8 cellular contexts compared by ENCODE assay signal in genomic region chr5:96344678-96345612, GRCh38.
DNase-seq lines count a peak whose midpoint lies in the region; ATAC-seq, FAIRE-seq and TF ChIP-seq lines count a peak whose summit lies in the region.

No MANE protein-coding gene starts in this region.

- no peaks in the 10 kb centered on the region for H3K4me1 ChIP-seq in GM12878 (ENCODE audit: control insufficient read depth, insufficient read depth, low read length)

- H3K79me2 ChIP-seq in GM12878 (ENCODE audit: control insufficient read depth, insufficient read depth, low read length) = no peaks in the 10 kb centered on the region

- H3K27me3 Mint-ChIP-seq in stimulated activated naive CD8-positive, alpha-beta T cell treated with anti-CD3 and anti-CD28 coated beads, Interleukin-15, amount 100 ng/mL, for 72 hours = peaks cover 14% of the 10 kb centered on the region

- in situ Hi-C loops in GM12878 (cut with MboI) = loop anchor here (5.0 to 10.0 kb wide), 2 partner anchors 252 to 350 kb away; no protein-coding TSS in a partner anchor

- no peaks in the 10 kb centered on the region for H3K9me3 ChIP-seq in GM12878 (replicated peaks; ENCODE audit: control insufficient read depth, insufficient read depth, low read length)

- WGBS in GM12878 (ENCODE audit: insufficient coverage, insufficient replicate concordance, low lambda C conversion rate, missing lambda C conversion rate) = 39% methylated on average over 6 of the region's 6 CpGs

- peaks cover 15% of the 10 kb centered on the region for H3K4me1 Mint-ChIP-seq in stimulated activated naive CD8-positive, alpha-beta T cell treated with anti-CD3 and anti-CD28 coated beads, Interleukin-15, amount 100 ng/mL, for 72 hours

- TF ChIP-seq POLR2A in GM12878 (IDR thresholded peaks at IDR 0.05; ENCODE audit: low read depth, low read length) = no peak

- POLR2A ChIA-PET in GM12878 (lab: Charles Lee) = no interaction called here

- no peak overlapping the region for H2AFZ ChIP-seq in GM12878 (ENCODE audit: control insufficient read depth, low read depth, low read length)

- H3K4me3 Mint-ChIP-seq in stimulated activated naive CD8-positive, alpha-beta T cell treated with anti-CD3 and anti-CD28 coated beads, Interleukin-15, amount 100 ng/mL, for 72 hours = no peak overlapping the region

- RAD21 ChIA-PET in GM12878 (lab: Charles Lee; ENCODE audit: unreplicated experiment) = interaction anchor here (0.5 to 10.9 kb wide), 22 partner anchors 10 to 486 kb away, joined by 3 to 182 read pairs (median 4); no protein-coding TSS in a partner anchor

- TF ChIP-seq CTCF in GM12878 (IDR thresholded peaks at IDR 0.05 in 2 of 3, conservative IDR thresholded peaks at IDR 0.05 in 1 of 3; ENCODE audit: control insufficient read depth in 2 of 3, extremely low read depth in 1 of 3, insufficient read depth in 1 of 3, low read depth in 3 of 3, low read length in 3 of 3) = peak; percentile 37 to 79 (median 66); a peak in 5 of 6 replicates

- SMC1A ChIA-PET in GM12878 (lab: Charles Lee; ENCODE audit: uncharacterized antibody, unreplicated experiment) = interaction anchor here (0.6 to 4.8 kb wide), 29 partner anchors 9 to 560 kb away, joined by 3 to 114 read pairs (median 4); no protein-coding TSS in a partner anchor

- no peak overlapping the region for H3K4me3 ChIP-seq in GM12878

- H3K4me2 ChIP-seq in GM12878 (ENCODE audit: control insufficient read depth, insufficient read depth) = no peak overlapping the region

- peak; percentile 96 for ATAC-seq in GM21360 (IDR thresholded peaks at IDR 0.05; ENCODE audit: unreplicated experiment)
- ATAC-seq in HG03457 (IDR thresholded peaks at IDR 0.05; ENCODE audit: unreplicated experiment) = peak; percentile 65
- ATAC-seq in GM12878 = peak; percentile 99
- ATAC-seq in stimulated activated naive CD8-positive, alpha-beta T cell treated with anti-CD3 and anti-CD28 coated beads, Interleukin-15, amount 100 ng/mL, for 72 hours = peak; percentile 89

- H3K27ac Mint-ChIP-seq in stimulated activated naive CD8-positive, alpha-beta T cell treated with anti-CD3 and anti-CD28 coated beads, Interleukin-15, amount 100 ng/mL, for 72 hours = no peak overlapping the region

- no peak overlapping the region for H3K9ac ChIP-seq in GM12878 (ENCODE audit: control insufficient read depth, insufficient read depth, low read length)

- no peaks in the 10 kb centered on the region for H3K27me3 ChIP-seq in GM12878 (replicated peaks in 1 of 2; ENCODE audit: control insufficient read depth in 2 of 2, insufficient read depth in 2 of 2, low read length in 1 of 2)

- no peak overlapping the region for H3K27ac ChIP-seq in GM12878 (ENCODE audit: control insufficient read depth, insufficient read depth)

- TF ChIP-seq RAD21 in GM12878 (IDR thresholded peaks at IDR 0.05; ENCODE audit: insufficient read depth, low read depth, low read length) = peak; percentile 89

- CTCF ChIA-PET in GM12878 (lab: Yijun Ruan, JAX) = interaction anchor here (0.5 to 14.8 kb wide), 31 partner anchors 9 to 816 kb away, joined by 3 to 360 read pairs (median 5); no protein-coding TSS in a partner anchor

- no peaks in the 10 kb centered on the region for H3K36me3 ChIP-seq in GM12878 (ENCODE audit: control insufficient read depth in 2 of 2, insufficient read depth in 2 of 2, low read length in 1 of 2)

- no peaks in the 10 kb centered on the region for H4K20me1 ChIP-seq in GM12878 (ENCODE audit: control insufficient read depth, insufficient read depth)

- peak; percentile 85 for FAIRE-seq in GM12878 (lab: Jason Lieb, UNC)

- H3K9me3 Mint-ChIP-seq in stimulated activated naive CD8-positive, alpha-beta T cell treated with anti-CD3 and anti-CD28 coated beads, Interleukin-15, amount 100 ng/mL, for 72 hours = no peaks in the 10 kb centered on the region

- peak; percentile 46 for DNase-seq in SKM-1 treated with dmso at 0.1 percent for 144 hours (lab: John Stamatoyannopoulos, UW; ENCODE audit: unreplicated experiment)
- DNase-seq in SKM-1 (lab: John Stamatoyannopoulos, UW; ENCODE audit: unreplicated experiment) = no peak
- DNase-seq in NCI-H69 (lab: John Stamatoyannopoulos, UW) = peak; percentile 95
- peak; percentile 59 for DNase-seq in GM12878 (ENCODE audit: low read depth, low spot score)
- DNase-seq in iPS-NIHi11 (ENCODE audit: low spot score) = peak; percentile 73
- DNase-seq in stimulated activated naive CD8-positive, alpha-beta T cell treated with anti-CD3 and anti-CD28 coated beads, Interleukin-15, amount 100 ng/mL, for 72 hours = peak; percentile 16 to 19

- no TSS peak for BruUV-seq in GM12878 (replicated peaks; lab: Mats Ljungman, UMichigan)

- no peak for TF ChIP-seq EP300 in GM12878 (IDR thresholded peaks at IDR 0.05; ENCODE audit: borderline replicate concordance in 1 of 2, control insufficient read depth in 1 of 2, low read depth in 2 of 2, low read length in 2 of 2)

- intact Hi-C loops in GM12878 (cut with micrococcal nuclease; ENCODE audit: unreplicated experiment) = loop anchor here (1.0 to 10.0 kb wide), 4 partner anchors 95 to 370 kb away; no protein-coding TSS in a partner anchor

TF ChIP-seq in GM12878, 131 proteins besides CTCF, POLR2A, EP300 and RAD21:
- peak; percentile 34; the same call in 1 of the 2 replicates for TF ChIP-seq RUNX3 (IDR thresholded peaks at IDR 0.05; ENCODE audit: low read length)
- no peak for TF ChIP-seq NR2C2 (IDR thresholded peaks at IDR 0.05; ENCODE audit: borderline replicate concordance, control insufficient read depth, insufficient read length, low read depth)
- TF ChIP-seq, protein P1, sequence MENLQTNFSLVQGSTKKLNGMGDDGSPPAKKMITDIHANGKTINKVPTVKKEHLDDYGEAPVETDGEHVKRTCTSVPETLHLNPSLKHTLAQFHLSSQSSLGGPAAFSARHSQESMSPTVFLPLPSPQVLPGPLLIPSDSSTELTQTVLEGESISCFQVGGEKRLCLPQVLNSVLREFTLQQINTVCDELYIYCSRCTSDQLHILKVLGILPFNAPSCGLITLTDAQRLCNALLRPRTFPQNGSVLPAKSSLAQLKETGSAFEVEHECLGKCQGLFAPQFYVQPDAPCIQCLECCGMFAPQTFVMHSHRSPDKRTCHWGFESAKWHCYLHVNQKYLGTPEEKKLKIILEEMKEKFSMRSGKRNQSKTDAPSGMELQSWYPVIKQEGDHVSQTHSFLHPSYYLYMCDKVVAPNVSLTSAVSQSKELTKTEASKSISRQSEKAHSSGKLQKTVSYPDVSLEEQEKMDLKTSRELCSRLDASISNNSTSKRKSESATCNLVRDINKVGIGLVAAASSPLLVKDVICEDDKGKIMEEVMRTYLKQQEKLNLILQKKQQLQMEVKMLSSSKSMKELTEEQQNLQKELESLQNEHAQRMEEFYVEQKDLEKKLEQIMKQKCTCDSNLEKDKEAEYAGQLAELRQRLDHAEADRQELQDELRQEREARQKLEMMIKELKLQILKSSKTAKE (IDR thresholded peaks at IDR 0.05; ENCODE audit: low read depth, poor library complexity, severe bottlenecking) = peak; percentile 38
- peak; percentile 75 for TF ChIP-seq SMC3 (IDR thresholded peaks at IDR 0.05; ENCODE audit: borderline replicate concordance, low read length)
- no peak for TF ChIP-seq ZBTB33 (IDR thresholded peaks at IDR 0.05)
TF ChIP-seq in GM12878: peak in this region for 3.
